ENCODE assay signal across 39 cellular contexts in genomic region chr4:121477079-121477478, GRCh38.
"Had no signal": no experiment of that assay in that cellular context is flagged by ENCODE, and none has a peak within 500 bp of the region (broad histone marks: within the 10 kb centered on the region; RNA-seq: fewer than 3 reads in every experiment).

No MANE protein-coding gene starts in this region.

- H3K36me3 ChIP-seq: adrenal gland, ascending aorta, brain microvascular endothelial cell, breast epithelium, cardiac muscle cell had no signal

- H3K4me1 Mint-ChIP-seq: activated naive CD4-positive, alpha-beta T cell treated with anti-CD3 and anti-CD28 coated beads, Interleukin-2, amount 10 ng/mL, durations not matched to agents 7 days and 5 days; activated naive CD4-positive, alpha-beta T cell treated with anti-CD3 and anti-CD28 coated beads, Interleukin-2, amount 50 U/mL, for 24 hours; activated T-helper 17 cell treated with anti-CD3 and anti-CD28 coated beads, Interleukin-2, amount 50 U/mL, for 72 hours; brain; central memory CD8-positive, alpha-beta T cell had no signal

- DNase-seq: activated effector memory CD4-positive, alpha-beta T cell treated with anti-CD3 and anti-CD28 coated beads, Interleukin-2, amount 50 U/mL, for 16 hours; activated effector memory CD4-positive, alpha-beta T cell treated with Interleukin-2 at 50 U/mL for 16 hours; activated gamma-delta T cell; activated gamma-delta T cell treated with Interleukin-2 at 50 U/mL for 16 hours; activated naive CD4-positive, alpha-beta T cell; activated naive CD4-positive, alpha-beta T cell treated with anti-CD3 and anti-CD28 coated beads for 36 hours; activated naive CD4-positive, alpha-beta T cell treated with anti-CD3 and anti-CD28 coated beads, Interleukin-2, amount 10 ng/mL, durations not matched to agents 7 days and 5 days; activated naive CD4-positive, alpha-beta T cell treated with anti-CD3 and anti-CD28 coated beads, Interleukin-2, amount 50 U/mL, for 16 hours; activated naive CD4-positive, alpha-beta T cell treated with Interleukin-2 at 50 U/mL for 16 hours; activated naive CD8-positive, alpha-beta T cell treated with anti-CD3 and anti-CD28 coated beads for 36 hours; activated naive CD8-positive, alpha-beta T cell treated with anti-CD3 and anti-CD28 coated beads, Interleukin-2, amount 10 ng/mL, durations not matched to agents 7 days and 5 days; activated naive CD8-positive, alpha-beta T cell treated with anti-CD3 and anti-CD28 coated beads, Interleukin-2, amount 50 U/mL, for 24 hours; activated T-cell treated with anti-CD3 and anti-CD28 coated beads for 4 hours; activated T-cell treated with anti-CD3 and anti-CD28 coated beads, Interleukin-2, amount 50 U/mL, for 1 hour; activated T-cell treated with anti-CD3 and anti-CD28 coated beads, Interleukin-2, amount 50 U/mL, for 24 hours; activated T-cell treated with anti-CD3 and anti-CD28 coated beads, Interleukin-2, amount 50 U/mL, for 48 hours; adrenal gland; amniotic stem cell; amygdala; anterior cingulate cortex; aorta; body of pancreas; brain microvascular endothelial cell; caudate nucleus; central memory CD4-positive, alpha-beta T cell; cerebellar nuclear complex had no signal

- H3K27ac ChIP-seq: adrenal gland, ascending aorta, body of pancreas, brain microvascular endothelial cell, breast epithelium, cardiac muscle cell had no signal

- H3K36me3 Mint-ChIP-seq: activated naive CD4-positive, alpha-beta T cell treated with anti-CD3 and anti-CD28 coated beads, Interleukin-2, amount 10 ng/mL, durations not matched to agents 7 days and 5 days; activated naive CD4-positive, alpha-beta T cell treated with anti-CD3 and anti-CD28 coated beads, Interleukin-2, amount 50 U/mL, for 24 hours; activated naive CD4-positive, alpha-beta T cell treated with anti-CD3 and anti-CD28 coated beads, Interleukin-2, amount 50 U/mL, for 72 hours; activated naive CD8-positive, alpha-beta T cell; activated naive CD8-positive, alpha-beta T cell treated with anti-CD3 and anti-CD28 coated beads for 36 hours; brain had no signal

- H3K27me3 ChIP-seq: adrenal gland, ascending aorta, body of pancreas, brain microvascular endothelial cell, breast epithelium, cardiac muscle cell had no signal

- H3K9me3 Mint-ChIP-seq: activated naive CD4-positive, alpha-beta T cell treated with anti-CD3 and anti-CD28 coated beads for 36 hours; activated naive CD4-positive, alpha-beta T cell treated with anti-CD3 and anti-CD28 coated beads, Interleukin-2, amount 10 ng/mL, durations not matched to agents 7 days and 5 days; activated naive CD4-positive, alpha-beta T cell treated with anti-CD3 and anti-CD28 coated beads, Interleukin-2, amount 50 U/mL, for 24 hours; activated naive CD4-positive, alpha-beta T cell treated with anti-CD3 and anti-CD28 coated beads, Interleukin-2, amount 50 U/mL, for 72 hours; activated naive CD8-positive, alpha-beta T cell treated with anti-CD3 and anti-CD28 coated beads, Interleukin-2, amount 10 ng/mL, durations not matched to agents 7 days and 5 days; activated naive CD8-positive, alpha-beta T cell treated with anti-CD3 and anti-CD28 coated beads, Interleukin-2, amount 50 U/mL, for 24 hours; activated T-cell treated with anti-CD3 and anti-CD28 coated beads, Interleukin-2, amount 50 U/mL, for 24 hours; activated T-helper 1 cell treated with anti-CD3 and anti-CD28 coated beads, Interleukin-12 subunit alpha, Interleukin-12 subunit beta, Interleukin-2, Interleukin-4 antibody, amounts not matched to agents 30 ng/mL and 10 ng/mL and 1 ng/mL, durations not matched to agents 14 hours and 24 hours and 36 hours; activated T-helper 17 cell treated with anti-CD3 and anti-CD28 coated beads, Interleukin-2, amount 50 U/mL, for 72 hours; activated T-helper 2 cell treated with anti-CD3 and anti-CD28 coated beads, Interferon-gamma antibody, Interleukin-2, Interleukin-4, amounts not matched to agents 10 μg/mL and 5 μg/mL and 100 μg/mL, durations not matched to agents 14 hours and 24 hours and 36 hours; central memory CD8-positive, alpha-beta T cell had no signal

- FAIRE-seq: astrocyte, bronchial epithelial cell had no signal

- H3K27ac Mint-ChIP-seq: activated naive CD4-positive, alpha-beta T cell treated with anti-CD3 and anti-CD28 coated beads for 36 hours; activated naive CD4-positive, alpha-beta T cell treated with anti-CD3 and anti-CD28 coated beads, Interleukin-2, amount 10 ng/mL, durations not matched to agents 7 days and 5 days; activated naive CD4-positive, alpha-beta T cell treated with anti-CD3 and anti-CD28 coated beads, Interleukin-2, amount 50 U/mL, for 24 hours; activated naive CD4-positive, alpha-beta T cell treated with anti-CD3 and anti-CD28 coated beads, Interleukin-2, amount 50 U/mL, for 72 hours; activated naive CD8-positive, alpha-beta T cell; activated naive CD8-positive, alpha-beta T cell treated with anti-CD3 and anti-CD28 coated beads for 36 hours; activated naive CD8-positive, alpha-beta T cell treated with anti-CD3 and anti-CD28 coated beads, Interleukin-2, amount 10 ng/mL, durations not matched to agents 7 days and 5 days; activated naive CD8-positive, alpha-beta T cell treated with anti-CD3 and anti-CD28 coated beads, Interleukin-2, amount 50 U/mL, for 24 hours; activated T-cell treated with anti-CD3 and anti-CD28 coated beads, Interleukin-2, amount 50 U/mL, for 24 hours; activated T-helper 1 cell treated with anti-CD3 and anti-CD28 coated beads, Interleukin-12 subunit alpha, Interleukin-12 subunit beta, Interleukin-2, Interleukin-4 antibody, amounts not matched to agents 30 ng/mL and 10 ng/mL and 1 ng/mL, durations not matched to agents 14 hours and 24 hours and 36 hours; activated T-helper 17 cell treated with anti-CD3 and anti-CD28 coated beads, Interleukin-2, amount 50 U/mL, for 72 hours; activated T-helper 2 cell treated with anti-CD3 and anti-CD28 coated beads, Interferon-gamma antibody, Interleukin-2, Interleukin-4, amounts not matched to agents 10 μg/mL and 5 μg/mL and 100 μg/mL, durations not matched to agents 14 hours and 24 hours and 36 hours; brain had no signal

- H3K27me3 Mint-ChIP-seq: activated T-helper 17 cell treated with anti-CD3 and anti-CD28 coated beads, Interleukin-2, amount 50 U/mL, for 72 hours; brain had no signal

- H3K4me1 ChIP-seq: adrenal gland, ascending aorta, body of pancreas, breast epithelium had no signal

- H3K4me3 Mint-ChIP-seq: activated naive CD4-positive, alpha-beta T cell treated with anti-CD3 and anti-CD28 coated beads for 36 hours; activated naive CD4-positive, alpha-beta T cell treated with anti-CD3 and anti-CD28 coated beads, Interleukin-2, amount 10 ng/mL, durations not matched to agents 7 days and 5 days; activated naive CD4-positive, alpha-beta T cell treated with anti-CD3 and anti-CD28 coated beads, Interleukin-2, amount 50 U/mL, for 24 hours; activated naive CD8-positive, alpha-beta T cell; activated naive CD8-positive, alpha-beta T cell treated with anti-CD3 and anti-CD28 coated beads for 36 hours; activated naive CD8-positive, alpha-beta T cell treated with anti-CD3 and anti-CD28 coated beads, Interleukin-2, amount 10 ng/mL, durations not matched to agents 7 days and 5 days; activated naive CD8-positive, alpha-beta T cell treated with anti-CD3 and anti-CD28 coated beads, Interleukin-2, amount 50 U/mL, for 24 hours; activated T-cell treated with anti-CD3 and anti-CD28 coated beads, Interleukin-2, amount 50 U/mL, for 24 hours; activated T-helper 1 cell treated with anti-CD3 and anti-CD28 coated beads, Interleukin-12 subunit alpha, Interleukin-12 subunit beta, Interleukin-2, Interleukin-4 antibody, amounts not matched to agents 30 ng/mL and 10 ng/mL and 1 ng/mL, durations not matched to agents 14 hours and 24 hours and 36 hours; activated T-helper 17 cell treated with anti-CD3 and anti-CD28 coated beads, Interleukin-2, amount 50 U/mL, for 72 hours; brain; central memory CD8-positive, alpha-beta T cell had no signal

- ATAC-seq: activated naive CD4-positive, alpha-beta T cell treated with anti-CD3 and anti-CD28 coated beads, Interleukin-2, amount 50 U/mL, for 72 hours; activated naive CD8-positive, alpha-beta T cell treated with anti-CD3 and anti-CD28 coated beads, Interleukin-2, amount 50 U/mL, for 24 hours; activated T-helper 17 cell treated with anti-CD3 and anti-CD28 coated beads, Interleukin-2, amount 50 U/mL, for 72 hours; body of pancreas had no signal

- H3K9me3 ChIP-seq: adrenal gland, ascending aorta, body of pancreas, breast epithelium had no signal

- H3K4me3 ChIP-seq: adrenal gland, ascending aorta, body of pancreas, breast epithelium, cardiac muscle cell had no signal
